ENCODE assay signal across 9 cellular contexts in the genomic region with DNA sequence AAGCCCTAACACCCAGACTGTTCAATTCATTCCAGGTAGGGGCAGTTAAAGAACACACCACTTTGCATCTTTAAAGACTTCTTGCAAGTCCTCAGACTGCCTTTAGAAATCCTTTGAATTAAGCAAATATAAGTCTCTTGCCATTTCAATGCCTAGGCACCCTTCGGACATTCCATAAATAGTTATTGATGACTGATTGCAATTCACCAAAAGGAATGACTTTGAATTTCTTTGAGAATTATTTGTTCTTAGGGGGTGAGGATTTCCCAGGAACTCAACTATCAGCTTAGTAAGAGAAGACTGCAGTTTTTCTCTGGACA. TPM values are rescaled to one million over a fixed set of nuclear protein-coding genes. Genes with fewer than 3 reads are reported as not detected.
DNase-seq lines count a peak whose midpoint lies in the region; ATAC-seq and TF ChIP-seq lines count a peak whose summit lies in the region.
"Had no signal": no experiment of that assay in that cellular context is flagged by ENCODE, and none has a peak within 500 bp of the region (broad histone marks: within the 10 kb centered on the region; RNA-seq: fewer than 3 reads in every experiment).

No MANE protein-coding gene starts in this region.

- intact Hi-C loops in activated naive CD4-positive, alpha-beta T cell treated with anti-CD3 and anti-CD28 coated beads for 36 hours (cut with micrococcal nuclease) = loop anchor here (5.0 to 10.0 kb wide), 2 partner anchors 634 to 976 kb away; a partner anchor contains a TSS
- intact Hi-C loops in ascending aorta (cut with DNase I) (loop anchor here (2.0 to 5.0 kb wide), 4 partner anchors 42 to 461 kb away; a partner anchor contains a TSS), tibial artery (cut with DNase I; ENCODE audit: low total_unique reads) (no loop called here)

- H3K4me3 ChIP-seq in ascending aorta (peak overlapping the region; percentile 63 to 80), tibial artery (peak overlapping the region; percentile 75 to 89)

- no peaks in the 10 kb centered on the region for H3K36me3 Mint-ChIP-seq in activated naive CD4-positive, alpha-beta T cell treated with anti-CD3 and anti-CD28 coated beads for 36 hours (ENCODE audit: low read depth)

- H3K4me1 ChIP-seq in ascending aorta (peaks cover 0 to 6% of the 10 kb centered on the region in 2 donors), tibial artery (peaks cover 0 to 22% (median 3%) of the 10 kb centered on the region in 4 donors)

- H3K4me1 Mint-ChIP-seq in activated naive CD4-positive, alpha-beta T cell treated with anti-CD3 and anti-CD28 coated beads for 36 hours (ENCODE audit: low read depth) = peaks cover 14% of the 10 kb centered on the region

- H3K27me3 Mint-ChIP-seq in activated naive CD4-positive, alpha-beta T cell treated with anti-CD3 and anti-CD28 coated beads for 36 hours (ENCODE audit: low read depth) = peaks cover 23% of the 10 kb centered on the region

- CTCF ChIA-PET in activated naive CD4-positive, alpha-beta T cell treated with anti-CD3 and anti-CD28 coated beads for 36 hours (lab: Charles Lee) = no interaction called here

- TF ChIP-seq CTCF in ascending aorta (IDR thresholded peaks at IDR 0.05) = no peak
- TF ChIP-seq CTCF in tibial artery (IDR thresholded peaks at IDR 0.05) = no peak

- DNase-seq in activated naive CD4-positive, alpha-beta T cell treated with anti-CD3 and anti-CD28 coated beads for 36 hours = no peak
- DNase-seq in activated naive CD4-positive, alpha-beta T cell treated with anti-CD3 and anti-CD28 coated beads, Interleukin-2, amount 50 U/mL, for 16 hours = no peak
- DNase-seq in ascending aorta (ENCODE audit: low spot score in 2 of 2) (no peak), medulla oblongata (ENCODE audit: extremely low spot score) (peak; percentile 27), tibial artery (no peak), AG08396 (ENCODE audit: low spot score) (no peak)

- H3K9me3 Mint-ChIP-seq in activated naive CD4-positive, alpha-beta T cell treated with anti-CD3 and anti-CD28 coated beads for 36 hours = peaks cover 1% of the 10 kb centered on the region

- H3K27me3 ChIP-seq in ascending aorta (no peaks in the 10 kb centered on the region), tibial artery (no peaks in the 10 kb centered on the region)

- H3K27ac Mint-ChIP-seq in activated naive CD4-positive, alpha-beta T cell treated with anti-CD3 and anti-CD28 coated beads for 36 hours = no peak overlapping the region

- ATAC-seq in HG03442 (IDR thresholded peaks at IDR 0.05; ENCODE audit: unreplicated experiment) = no peak
- ATAC-seq in GM19395 (IDR thresholded peaks at IDR 0.05; ENCODE audit: unreplicated experiment) = no peak

- no peaks in the 10 kb centered on the region for H3K9me3 ChIP-seq in ascending aorta
- H3K9me3 ChIP-seq in tibial artery = no peaks in the 10 kb centered on the region

- no peaks in the 10 kb centered on the region for H3K36me3 ChIP-seq in ascending aorta
- no peaks in the 10 kb centered on the region for H3K36me3 ChIP-seq in tibial artery

- H3K27ac ChIP-seq in ascending aorta = peak overlapping the region; percentile 92 to 96
- H3K27ac ChIP-seq in tibial artery = peak overlapping the region; percentile 94 to 96

- peak overlapping the region; percentile 43 for H3K4me3 Mint-ChIP-seq in activated naive CD4-positive, alpha-beta T cell treated with anti-CD3 and anti-CD28 coated beads for 36 hours

RNA-seq across cellular contexts. Expression of a gene that starts 0.5 kb away (rescaled TPM):
- total RNA-seq in activated naive CD4-positive, alpha-beta T cell treated with anti-CD3 and anti-CD28 coated beads for 36 hours = 10 to 100 TPM; 31.7 to 32.7 TPM
- total RNA-seq in ascending aorta = 13.6 TPM

RNA-seq across cellular contexts. Expression of a gene that starts 12.9 kb away (rescaled TPM):
- total RNA-seq in activated naive CD4-positive, alpha-beta T cell treated with anti-CD3 and anti-CD28 coated beads for 36 hours = not detected
- total RNA-seq in ascending aorta = not detected
- total RNA-seq: lung microvascular endothelial cell had no signal

RNA-seq across cellular contexts. Expression of a gene that starts 27.5 kb away (rescaled TPM):
- total RNA-seq in activated naive CD4-positive, alpha-beta T cell treated with anti-CD3 and anti-CD28 coated beads for 36 hours = not detected
- not detected for total RNA-seq in ascending aorta
- total RNA-seq: lung microvascular endothelial cell had no signal

RNA-seq across cellular contexts. Expression of a gene that starts 57.8 kb away (rescaled TPM):
- total RNA-seq in activated naive CD4-positive, alpha-beta T cell treated with anti-CD3 and anti-CD28 coated beads for 36 hours = not detected
- total RNA-seq in ascending aorta = not detected
